ENCODE assay signal across 1 cellular context in the genomic region with DNA sequence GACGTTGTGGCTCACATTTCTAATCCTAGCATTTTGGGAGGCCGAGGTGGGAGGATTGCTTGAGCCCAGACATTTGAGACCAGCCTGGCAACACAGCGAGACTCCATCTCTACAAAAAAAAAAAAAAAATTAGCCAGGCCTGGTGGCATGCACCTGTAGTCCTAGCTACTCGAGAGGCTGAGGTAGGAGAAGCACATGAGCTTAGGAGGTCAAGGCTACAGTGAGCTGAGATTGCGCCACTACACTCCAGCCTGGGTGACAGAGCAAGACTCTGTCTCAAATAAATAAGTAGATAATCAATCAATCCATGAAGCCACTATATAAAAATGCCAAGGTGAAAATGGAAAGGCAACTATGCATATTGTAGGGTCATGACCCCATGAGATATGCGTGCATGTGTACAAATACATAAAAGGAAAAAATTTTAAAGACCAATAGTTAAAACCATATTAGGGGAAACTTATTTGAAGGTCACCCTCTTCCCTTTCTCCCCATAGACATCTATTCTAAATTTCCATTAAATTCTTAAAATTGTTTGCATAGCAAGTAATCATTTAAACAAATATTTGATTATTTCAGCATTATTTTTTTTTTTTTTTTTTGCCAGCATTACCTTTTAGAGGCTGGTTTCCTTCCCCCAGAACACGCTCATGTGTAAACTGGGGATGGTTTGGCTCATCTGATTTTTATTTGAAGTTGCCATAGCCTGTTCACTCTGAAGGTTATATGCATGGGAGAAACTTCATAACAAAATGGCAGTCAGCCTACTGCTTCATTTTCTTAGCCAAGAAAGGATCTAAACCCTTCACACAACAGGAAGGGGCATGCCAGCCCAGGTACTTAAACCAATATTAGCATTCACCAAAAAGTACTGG.
TF ChIP-seq lines count a peak whose summit lies in the region.

No MANE protein-coding gene starts in this region.

TF ChIP-seq in HepG2, 621 proteins besides CTCF, POLR2A, EP300 and RAD21 (continued from another document):
- TF ChIP-seq, protein P1, sequence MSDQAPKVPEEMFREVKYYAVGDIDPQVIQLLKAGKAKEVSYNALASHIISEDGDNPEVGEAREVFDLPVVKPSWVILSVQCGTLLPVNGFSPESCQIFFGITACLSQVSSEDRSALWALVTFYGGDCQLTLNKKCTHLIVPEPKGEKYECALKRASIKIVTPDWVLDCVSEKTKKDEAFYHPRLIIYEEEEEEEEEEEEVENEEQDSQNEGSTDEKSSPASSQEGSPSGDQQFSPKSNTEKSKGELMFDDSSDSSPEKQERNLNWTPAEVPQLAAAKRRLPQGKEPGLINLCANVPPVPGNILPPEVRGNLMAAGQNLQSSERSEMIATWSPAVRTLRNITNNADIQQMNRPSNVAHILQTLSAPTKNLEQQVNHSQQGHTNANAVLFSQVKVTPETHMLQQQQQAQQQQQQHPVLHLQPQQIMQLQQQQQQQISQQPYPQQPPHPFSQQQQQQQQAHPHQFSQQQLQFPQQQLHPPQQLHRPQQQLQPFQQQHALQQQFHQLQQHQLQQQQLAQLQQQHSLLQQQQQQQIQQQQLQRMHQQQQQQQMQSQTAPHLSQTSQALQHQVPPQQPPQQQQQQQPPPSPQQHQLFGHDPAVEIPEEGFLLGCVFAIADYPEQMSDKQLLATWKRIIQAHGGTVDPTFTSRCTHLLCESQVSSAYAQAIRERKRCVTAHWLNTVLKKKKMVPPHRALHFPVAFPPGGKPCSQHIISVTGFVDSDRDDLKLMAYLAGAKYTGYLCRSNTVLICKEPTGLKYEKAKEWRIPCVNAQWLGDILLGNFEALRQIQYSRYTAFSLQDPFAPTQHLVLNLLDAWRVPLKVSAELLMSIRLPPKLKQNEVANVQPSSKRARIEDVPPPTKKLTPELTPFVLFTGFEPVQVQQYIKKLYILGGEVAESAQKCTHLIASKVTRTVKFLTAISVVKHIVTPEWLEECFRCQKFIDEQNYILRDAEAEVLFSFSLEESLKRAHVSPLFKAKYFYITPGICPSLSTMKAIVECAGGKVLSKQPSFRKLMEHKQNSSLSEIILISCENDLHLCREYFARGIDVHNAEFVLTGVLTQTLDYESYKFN (CRISPR knock-in tag; conservative IDR thresholded peaks at IDR 0.05): peak; percentile 46; the same call in 1 of the 2 replicates
- TF ChIP-seq EED (CRISPR knock-in tag; IDR thresholded peaks at IDR 0.05): no peak
- 0 out of 2 replicates have a peak, but pooled peaks have one; percentile 2 for TF ChIP-seq ZFY (CRISPR knock-in tag; IDR thresholded peaks at IDR 0.05)
- TF ChIP-seq, protein P2, sequence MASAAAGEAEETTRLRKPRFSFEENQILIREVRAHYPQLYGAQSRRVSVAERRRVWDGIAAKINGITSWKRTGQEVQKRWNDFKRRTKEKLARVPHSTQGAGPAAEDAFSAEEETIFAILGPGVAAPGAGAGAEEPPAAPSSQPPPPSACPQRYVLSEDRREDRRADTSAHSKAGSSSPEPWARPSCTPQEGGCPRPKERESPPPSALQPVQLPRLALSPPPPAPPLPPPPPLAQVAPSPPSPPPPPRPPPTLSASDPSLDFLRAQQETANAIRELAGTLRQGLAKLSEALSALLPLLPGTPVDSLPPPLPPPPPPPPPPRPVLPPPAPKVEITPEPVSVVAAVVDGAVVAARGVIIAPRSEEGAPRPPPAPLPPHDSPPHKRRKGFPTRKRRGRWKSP (CRISPR knock-in tag; IDR thresholded peaks at IDR 0.05): no peak
- peak; percentile 64 for TF ChIP-seq GATAD2A (CRISPR knock-in tag; IDR thresholded peaks at IDR 0.05)
- TF ChIP-seq THYN1 (CRISPR knock-in tag; IDR thresholded peaks at IDR 0.05; ENCODE audit: borderline replicate concordance, low read depth): no peak
- peak; percentile 74 for TF ChIP-seq GFI1 (CRISPR knock-in tag; IDR thresholded peaks at IDR 0.05; ENCODE audit: borderline replicate concordance)
- TF ChIP-seq PCBP1 (IDR thresholded peaks at IDR 0.05; ENCODE audit: borderline replicate concordance, low read depth, low read length): no peak
- TF ChIP-seq, protein P3, sequence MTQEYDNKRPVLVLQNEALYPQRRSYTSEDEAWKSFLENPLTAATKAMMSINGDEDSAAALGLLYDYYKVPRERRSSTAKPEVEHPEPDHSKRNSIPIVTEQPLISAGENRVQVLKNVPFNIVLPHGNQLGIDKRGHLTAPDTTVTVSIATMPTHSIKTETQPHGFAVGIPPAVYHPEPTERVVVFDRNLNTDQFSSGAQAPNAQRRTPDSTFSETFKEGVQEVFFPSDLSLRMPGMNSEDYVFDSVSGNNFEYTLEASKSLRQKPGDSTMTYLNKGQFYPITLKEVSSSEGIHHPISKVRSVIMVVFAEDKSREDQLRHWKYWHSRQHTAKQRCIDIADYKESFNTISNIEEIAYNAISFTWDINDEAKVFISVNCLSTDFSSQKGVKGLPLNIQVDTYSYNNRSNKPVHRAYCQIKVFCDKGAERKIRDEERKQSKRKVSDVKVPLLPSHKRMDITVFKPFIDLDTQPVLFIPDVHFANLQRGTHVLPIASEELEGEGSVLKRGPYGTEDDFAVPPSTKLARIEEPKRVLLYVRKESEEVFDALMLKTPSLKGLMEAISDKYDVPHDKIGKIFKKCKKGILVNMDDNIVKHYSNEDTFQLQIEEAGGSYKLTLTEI (CRISPR knock-in tag; conservative IDR thresholded peaks at IDR 0.05): no peak
- TF ChIP-seq, protein P4, sequence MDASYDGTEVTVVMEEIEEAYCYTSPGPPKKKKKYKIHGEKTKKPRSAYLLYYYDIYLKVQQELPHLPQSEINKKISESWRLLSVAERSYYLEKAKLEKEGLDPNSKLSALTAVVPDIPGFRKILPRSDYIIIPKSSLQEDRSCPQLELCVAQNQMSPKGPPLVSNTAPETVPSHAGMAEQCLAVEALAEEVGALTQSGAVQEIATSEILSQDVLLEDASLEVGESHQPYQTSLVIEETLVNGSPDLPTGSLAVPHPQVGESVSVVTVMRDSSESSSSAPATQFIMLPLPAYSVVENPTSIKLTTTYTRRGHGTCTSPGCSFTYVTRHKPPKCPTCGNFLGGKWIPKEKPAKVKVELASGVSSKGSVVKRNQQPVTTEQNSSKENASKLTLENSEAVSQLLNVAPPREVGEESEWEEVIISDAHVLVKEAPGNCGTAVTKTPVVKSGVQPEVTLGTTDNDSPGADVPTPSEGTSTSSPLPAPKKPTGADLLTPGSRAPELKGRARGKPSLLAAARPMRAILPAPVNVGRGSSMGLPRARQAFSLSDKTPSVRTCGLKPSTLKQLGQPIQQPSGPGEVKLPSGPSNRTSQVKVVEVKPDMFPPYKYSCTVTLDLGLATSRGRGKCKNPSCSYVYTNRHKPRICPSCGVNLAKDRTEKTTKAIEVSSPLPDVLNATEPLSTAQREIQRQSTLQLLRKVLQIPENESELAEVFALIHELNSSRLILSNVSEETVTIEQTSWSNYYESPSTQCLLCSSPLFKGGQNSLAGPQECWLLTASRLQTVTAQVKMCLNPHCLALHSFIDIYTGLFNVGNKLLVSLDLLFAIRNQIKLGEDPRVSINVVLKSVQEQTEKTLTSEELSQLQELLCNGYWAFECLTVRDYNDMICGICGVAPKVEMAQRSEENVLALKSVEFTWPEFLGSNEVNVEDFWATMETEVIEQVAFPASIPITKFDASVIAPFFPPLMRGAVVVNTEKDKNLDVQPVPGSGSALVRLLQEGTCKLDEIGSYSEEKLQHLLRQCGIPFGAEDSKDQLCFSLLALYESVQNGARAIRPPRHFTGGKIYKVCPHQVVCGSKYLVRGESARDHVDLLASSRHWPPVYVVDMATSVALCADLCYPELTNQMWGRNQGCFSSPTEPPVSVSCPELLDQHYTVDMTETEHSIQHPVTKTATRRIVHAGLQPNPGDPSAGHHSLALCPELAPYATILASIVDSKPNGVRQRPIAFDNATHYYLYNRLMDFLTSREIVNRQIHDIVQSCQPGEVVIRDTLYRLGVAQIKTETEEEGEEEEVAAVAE (CRISPR knock-in tag; IDR thresholded peaks at IDR 0.05; ENCODE audit: borderline replicate concordance): no peak
- TF ChIP-seq, protein P5, sequence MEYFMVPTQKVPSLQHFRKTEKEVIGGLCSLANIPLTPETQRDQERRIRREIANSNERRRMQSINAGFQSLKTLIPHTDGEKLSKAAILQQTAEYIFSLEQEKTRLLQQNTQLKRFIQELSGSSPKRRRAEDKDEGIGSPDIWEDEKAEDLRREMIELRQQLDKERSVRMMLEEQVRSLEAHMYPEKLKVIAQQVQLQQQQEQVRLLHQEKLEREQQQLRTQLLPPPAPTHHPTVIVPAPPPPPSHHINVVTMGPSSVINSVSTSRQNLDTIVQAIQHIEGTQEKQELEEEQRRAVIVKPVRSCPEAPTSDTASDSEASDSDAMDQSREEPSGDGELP (IDR thresholded peaks at IDR 0.05; ENCODE audit: borderline replicate concordance, low read depth): no peak
- TF ChIP-seq, protein P6, sequence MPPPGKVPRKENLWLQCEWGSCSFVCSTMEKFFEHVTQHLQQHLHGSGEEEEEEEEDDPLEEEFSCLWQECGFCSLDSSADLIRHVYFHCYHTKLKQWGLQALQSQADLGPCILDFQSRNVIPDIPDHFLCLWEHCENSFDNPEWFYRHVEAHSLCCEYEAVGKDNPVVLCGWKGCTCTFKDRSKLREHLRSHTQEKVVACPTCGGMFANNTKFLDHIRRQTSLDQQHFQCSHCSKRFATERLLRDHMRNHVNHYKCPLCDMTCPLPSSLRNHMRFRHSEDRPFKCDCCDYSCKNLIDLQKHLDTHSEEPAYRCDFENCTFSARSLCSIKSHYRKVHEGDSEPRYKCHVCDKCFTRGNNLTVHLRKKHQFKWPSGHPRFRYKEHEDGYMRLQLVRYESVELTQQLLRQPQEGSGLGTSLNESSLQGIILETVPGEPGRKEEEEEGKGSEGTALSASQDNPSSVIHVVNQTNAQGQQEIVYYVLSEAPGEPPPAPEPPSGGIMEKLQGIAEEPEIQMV (CRISPR knock-in tag; IDR thresholded peaks at IDR 0.05; ENCODE audit: low read depth): no peak
- no peak for TF ChIP-seq GATAD1 (CRISPR knock-in tag; IDR thresholded peaks at IDR 0.05)
- no peak for TF ChIP-seq JUNB (CRISPR knock-in tag; IDR thresholded peaks at IDR 0.05; ENCODE audit: borderline replicate concordance)
- no peak for TF ChIP-seq ZNF678 (CRISPR knock-in tag; IDR thresholded peaks at IDR 0.05)
- peak; percentile 74 for TF ChIP-seq ZMYM4 (CRISPR knock-in tag; IDR thresholded peaks at IDR 0.05)
- no peak for TF ChIP-seq SNAPC2 (CRISPR knock-in tag; IDR thresholded peaks at IDR 0.05)
- TF ChIP-seq ISX (CRISPR knock-in tag; conservative IDR thresholded peaks at IDR 0.05): no peak
- TF ChIP-seq KDM5B (CRISPR knock-in tag; IDR thresholded peaks at IDR 0.05; ENCODE audit: borderline replicate concordance): no peak
- TF ChIP-seq NFKB2 (CRISPR knock-in tag; IDR thresholded peaks at IDR 0.05; ENCODE audit: borderline replicate concordance): no peak
- 0 out of 2 replicates have a peak, but pooled peaks have one; percentile 9 for TF ChIP-seq SOX5 (CRISPR knock-in tag; IDR thresholded peaks at IDR 0.05; ENCODE audit: borderline replicate concordance)
- TF ChIP-seq NR2F2 (IDR thresholded peaks at IDR 0.05; ENCODE audit: borderline replicate concordance, low read depth): peak; percentile 38; the same call in 1 of the 2 replicates
- no peak for TF ChIP-seq TMF1 (CRISPR knock-in tag; IDR thresholded peaks at IDR 0.05; ENCODE audit: low read depth)
- peak; percentile 56; the same call in 1 of the 2 replicates for TF ChIP-seq HOXA3 (CRISPR knock-in tag; IDR thresholded peaks at IDR 0.05)
